In genomic region chr20:35009665-35010328, GRCh38 we compare ENCODE assay signal across 23 cellular contexts. TPM values are rescaled to one million over a fixed set of nuclear protein-coding genes. Genes with fewer than 3 reads are reported as not detected.
DNase-seq lines count a peak whose midpoint lies in the region; ATAC-seq, FAIRE-seq and TF ChIP-seq lines count a peak whose summit lies in the region.
"Had no signal": no experiment of that assay in that cellular context is flagged by ENCODE, and none has a peak within 500 bp of the region (broad histone marks: within the 10 kb centered on the region; RNA-seq: fewer than 3 reads in every experiment).

No MANE protein-coding gene starts in this region.

- TF ChIP-seq CTCF in Peyer's patch (IDR thresholded peaks at IDR 0.05) (no peak), left ventricle myocardium inferior (IDR thresholded peaks at IDR 0.05; ENCODE audit: borderline replicate concordance) (no peak), psoas muscle (IDR thresholded peaks at IDR 0.05) (no peak), stomach (IDR thresholded peaks at IDR 0.05) (no peak)

- intact Hi-C loops in left ventricle myocardium inferior (cut with micrococcal nuclease), result no loop called here
- intact Hi-C loops in psoas muscle (cut with DNase I), result no loop called here
- intact Hi-C loops in stomach (cut with DNase I; ENCODE audit: low total_unique reads), result no loop called here

- no peaks in the 10 kb centered on the region for H3K9me3 ChIP-seq in Peyer's patch
- no peaks in the 10 kb centered on the region for H3K9me3 ChIP-seq in left ventricle myocardium inferior (replicated peaks)
- H3K9me3 ChIP-seq in psoas muscle, result no peaks in the 10 kb centered on the region
- no peaks in the 10 kb centered on the region for H3K9me3 ChIP-seq in stomach
- H3K9me3 ChIP-seq: BLaER1 treated with 17β-estradiol and CSF1 and Interleukin-3, amounts not matched to agents 10 nM and 100 nM; ovary had no signal

- no peak overlapping the region for H3K27ac ChIP-seq in Peyer's patch
- H3K27ac ChIP-seq in left ventricle myocardium inferior (replicated peaks), result peak overlapping the region; percentile 66
- peak overlapping the region; percentile 83 for H3K27ac ChIP-seq in psoas muscle
- H3K27ac ChIP-seq in stomach, result no peak overlapping the region
- H3K27ac ChIP-seq: BLaER1 treated with 17β-estradiol and CSF1 and Interleukin-3, amounts not matched to agents 10 nM and 100 nM; ovary had no signal

- ATAC-seq in psoas muscle, result no peak
- ATAC-seq: activated T-helper 17 cell treated with anti-CD3 and anti-CD28 coated beads, Interleukin-2, amount 50 U/mL, for 72 hours had no signal

- TF ChIP-seq POLR2A in Peyer's patch (IDR thresholded peaks at IDR 0.05), result no peak
- TF ChIP-seq POLR2A in stomach (IDR thresholded peaks at IDR 0.05), result no peak

- DNase-seq in activated effector memory CD4-positive, alpha-beta T cell treated with anti-CD3 and anti-CD28 coated beads, Interleukin-2, amount 50 U/mL, for 16 hours, result peak; percentile 57
- no peak for DNase-seq in activated effector memory CD4-positive, alpha-beta T cell treated with Interleukin-2 at 50 U/mL for 16 hours
- DNase-seq in Peyer's patch (peak in 2 of 3 donors; percentile 28 to 37), left ventricle myocardium inferior (no peak), psoas muscle (peak in 1 of 2 donors; percentile 9), midbrain (lab: John Stamatoyannopoulos, UW) (no peak), urothelium cell line (ENCODE audit: low spot score) (no peak), stomach (no peak)
- DNase-seq: activated CD4-positive, alpha-beta T cell treated with anti-CD3 and anti-CD28 coated beads, Interleukin-2, amount 50 U/mL, for 48 hours; Calu3; NCI-H1048; NCI-H2029; NCI-H226; NCI-H774; T-helper 9 cell had no signal

- H3K4me3 ChIP-seq in Peyer's patch (no peak overlapping the region), left ventricle myocardium inferior (no peak overlapping the region), psoas muscle (no peak overlapping the region), stomach (no peak overlapping the region)
- H3K4me3 ChIP-seq: BLaER1 treated with 17β-estradiol and CSF1 and Interleukin-3, amounts not matched to agents 10 nM and 100 nM; dorsolateral prefrontal cortex; ovary had no signal

- TF ChIP-seq EP300 in stomach (IDR thresholded peaks at IDR 0.05), result no peak

- FAIRE-seq in urothelium cell line (lab: Jason Lieb, UNC), result no peak
- FAIRE-seq: GM19239, islet of Langerhans had no signal

- WGBS in psoas muscle, 3 donors, result 93 to 97% (median 94%) methylated on average over 11 of the region's 11 CpGs
- WGBS in stomach, 5 donors, result 89 to 97% (median 95%) methylated on average over 11 of the region's 11 CpGs

- H3K36me3 ChIP-seq in Peyer's patch (peaks cover 0 to 97% (median 0%) of the 10 kb centered on the region in 3 donors), left ventricle myocardium inferior (peaks cover 94% of the 10 kb centered on the region), psoas muscle (ENCODE audit: insufficient read depth in 1 of 2, low read depth in 1 of 2) (peaks cover 7 to 98% of the 10 kb centered on the region in 2 donors), stomach (peaks cover 92 to 100% (median 100%) of the 10 kb centered on the region in 4 donors)
- H3K36me3 ChIP-seq: ovary had no signal

- no peaks in the 10 kb centered on the region for H3K27me3 ChIP-seq in Peyer's patch
- H3K27me3 ChIP-seq in left ventricle myocardium inferior (ENCODE audit: low read depth), result no peaks in the 10 kb centered on the region
- H3K27me3 ChIP-seq in psoas muscle (ENCODE audit: insufficient read depth in 3 of 3, low read length in 2 of 3), result no peaks in the 10 kb centered on the region
- H3K27me3 ChIP-seq in stomach, result no peaks in the 10 kb centered on the region
- H3K27me3 ChIP-seq: BLaER1 treated with 17β-estradiol and CSF1 and Interleukin-3, amounts not matched to agents 10 nM and 100 nM; dorsolateral prefrontal cortex; ovary had no signal

- H3K4me1 ChIP-seq in Peyer's patch (no peaks in the 10 kb centered on the region), left ventricle myocardium inferior (peaks cover 55% of the 10 kb centered on the region), psoas muscle (peaks cover 23% of the 10 kb centered on the region), stomach (peaks cover 0 to 14% (median 0%) of the 10 kb centered on the region in 4 donors)

RNA-seq across cellular contexts. Expression of gene MYH7B, which starts 54.1 kb away (rescaled TPM):
- total RNA-seq in Peyer's patch (1 to 10 TPM in 3 of 4 donors, under 1 TPM in 1; 0.40 to 2.0 (median 1.4) TPM), left ventricle myocardium inferior (253 TPM), psoas muscle (100 to 1,000 TPM in 1 of 4 donors, 10 to 100 TPM in 3; 10.6 to 101 (median 22.1) TPM), stomach (1 to 10 TPM in 1 of 5 donors, under 1 TPM in 2, not detected in 2; 0.45 to 1.5 (median 0.58) TPM)
- polyA plus RNA-seq in psoas muscle (10 to 100 TPM in 1 of 3 donors, 1 to 10 TPM in 2; 5.7 to 15.0 (median 6.4) TPM), stomach (under 1 TPM; 0.15 to 0.68 (median 0.60) TPM)
- total RNA-seq: epithelial cell of proximal tubule, fibroblast of villous mesenchyme had no signal

RNA-seq across cellular contexts. Expression of gene GSS, which starts 54.2 kb away (rescaled TPM):
- total RNA-seq in Peyer's patch (10 to 100 TPM; 58.0 to 95.6 (median 84.6) TPM), left ventricle myocardium inferior (17.2 TPM), psoas muscle (10 to 100 TPM; 21.5 to 36.6 (median 26.6) TPM), stomach (100 to 1,000 TPM in 1 of 5 donors, 10 to 100 TPM in 4; 18.1 to 199 (median 54.6) TPM)
- polyA plus RNA-seq in psoas muscle (10 to 100 TPM; 14.5 to 26.9 (median 24.5) TPM), stomach (10 to 100 TPM; 41.5 to 45.8 (median 41.6) TPM)

Comparison
In these comparisons a context has a peak if more than half of its experiments do, and no peak if none do; other contexts are left out.
1. DNase-seq: peak in activated effector memory CD4-positive, alpha-beta T cell treated with anti-CD3 and anti-CD28 coated beads, Interleukin-2, amount 50 U/mL, for 16 hours (single experiment) and Peyer's patch (2 of 3); none in activated effector memory CD4-positive, alpha-beta T cell treated with Interleukin-2 at 50 U/mL for 16 hours (single experiment), left ventricle myocardium inferior (single experiment), midbrain (single experiment), urothelium cell line (single experiment) and stomach (single experiment).
2. H3K27ac ChIP-seq: peak in left ventricle myocardium inferior (single experiment) and psoas muscle (single experiment); none in Peyer's patch (0 of 4) and stomach (0 of 5).